Comparison of ENCODE assay signal across 11 cellular contexts in genomic region chr7:112556633-112557032, GRCh38.
DNase-seq lines count a peak whose midpoint lies in the region; ATAC-seq and TF ChIP-seq lines count a peak whose summit lies in the region.
"Had no signal": no experiment of that assay in that cellular context is flagged by ENCODE, and none has a peak within 500 bp of the region (broad histone marks: within the 10 kb centered on the region; RNA-seq: fewer than 3 reads in every experiment).

No MANE protein-coding gene starts in this region.

- intact Hi-C loops in Calu3 (cut with micrococcal nuclease; ENCODE audit: unreplicated experiment) (no loop called here), sciatic nerve (cut with DNase I) (loop anchor here (5.0 kb wide), 1 partner anchor 419 kb away; no protein-coding TSS in a partner anchor)

- no peaks in the 10 kb centered on the region for H3K36me3 Mint-ChIP-seq in Calu3 (ENCODE audit: insufficient read depth, unreplicated experiment)

- H3K27ac ChIP-seq in epithelial cell of prostate = no peak overlapping the region

- BruUV-seq in Calu3 (replicated peaks; lab: Mats Ljungman, UMichigan) = no TSS peak

- DNase-seq in HT1080 (ENCODE audit: low read depth) = peak; percentile 81
- DNase-seq in epithelial cell of prostate (ENCODE audit: low read depth, low spot score) = peak; percentile 75
- DNase-seq in HPDE6-E6E7 (ENCODE audit: extremely low spot score) = no peak
- DNase-seq in Calu3 = no peak
- no peak for DNase-seq in sciatic nerve (ENCODE audit: low spot score)
- DNase-seq in NCI-H1092 (lab: John Stamatoyannopoulos, UW) = no peak
- DNase-seq: hippocampal formation, retina, Right ventricle myocardium superior had no signal

- no peak overlapping the region for H3K27ac Mint-ChIP-seq in Calu3 (ENCODE audit: unreplicated experiment)

- H3K4me1 Mint-ChIP-seq in Calu3 (ENCODE audit: low read depth, unreplicated experiment) = no peaks in the 10 kb centered on the region

- CTCF ChIA-PET in Calu3 (lab: Charles Lee) = no interaction called here

- no peak for TF ChIP-seq CTCF in Calu3 (IDR thresholded peaks at IDR 0.05; ENCODE audit: unreplicated experiment)

- H3K4me3 Mint-ChIP-seq in Calu3 (ENCODE audit: low read depth, unreplicated experiment) = no peak overlapping the region

- peaks cover 3% of the 10 kb centered on the region for H3K9me3 Mint-ChIP-seq in Calu3 (ENCODE audit: low read depth, unreplicated experiment)

- H3K27me3 Mint-ChIP-seq in Calu3 (ENCODE audit: unreplicated experiment) = no peaks in the 10 kb centered on the region

- peak; percentile 94 for ATAC-seq in GM19043 (IDR thresholded peaks at IDR 0.05; ENCODE audit: low read depth, unreplicated experiment)
- ATAC-seq in HG02571 (IDR thresholded peaks at IDR 0.05; ENCODE audit: unreplicated experiment) = peak; percentile 94
- no peak for ATAC-seq in sciatic nerve

Comparison
In these comparisons a context has a peak if more than half of its experiments do, and no peak if none do; other contexts are left out.
1. DNase-seq: peak in HT1080 (single experiment) and epithelial cell of prostate (single experiment); none in HPDE6-E6E7 (single experiment), Calu3 (single experiment), sciatic nerve (single experiment) and NCI-H1092 (single experiment).